ENCODE assay signal across 12 cellular contexts in genomic region chr3:71008350-71008923, GRCh38.
DNase-seq lines count a peak whose midpoint lies in the region; ATAC-seq, FAIRE-seq and TF ChIP-seq lines count a peak whose summit lies in the region.
"Had no signal": no experiment of that assay in that cellular context is flagged by ENCODE, and none has a peak within 500 bp of the region (broad histone marks: within the 10 kb centered on the region; RNA-seq: fewer than 3 reads in every experiment).

No MANE protein-coding gene starts in this region.

- H3K4me2 ChIP-seq in keratinocyte (ENCODE audit: control insufficient read depth, extremely low read depth, insufficient read depth, low read depth, low read length) = no peak overlapping the region

- no peak overlapping the region for H3K4me3 ChIP-seq in keratinocyte (ENCODE audit: control insufficient read depth in 2 of 3, extremely low read depth in 1 of 3, insufficient read depth in 2 of 3, low read depth in 1 of 3, low read length in 3 of 3)
- H3K4me3 ChIP-seq in small intestine (ENCODE audit: low read depth in 1 of 2, low read length in 2 of 2) = no peak overlapping the region

- 46 to 66% (median 64%) methylated on average over 7 of the region's 7 CpGs for WGBS in small intestine, 3 donors

- no peaks in the 10 kb centered on the region for H3K27me3 ChIP-seq in keratinocyte (ENCODE audit: control insufficient read depth, extremely low read depth, insufficient read depth, low read length)
- no peaks in the 10 kb centered on the region for H3K27me3 ChIP-seq in small intestine (ENCODE audit: control insufficient read depth in 2 of 2, insufficient read depth in 2 of 2, low read length in 2 of 2)

- ATAC-seq in activated CD8-positive, alpha-beta T cell treated with anti-CD3 and anti-CD28 coated beads for 36 hours = no peak

- intact Hi-C loops in activated CD8-positive, alpha-beta T cell treated with anti-CD3 and anti-CD28 coated beads for 36 hours (cut with micrococcal nuclease) = loop anchor here (5.0 to 10.0 kb wide), 2 partner anchors 294 to 576 kb away; partner anchors contain the start of gene FOXP1

- dilution Hi-C loops in keratinocyte (cut with MboI; ENCODE audit: extremely low pct_ligation_motif_present, low sequenced_read_pairs) = no loop called here

- no peak overlapping the region for H3K27ac ChIP-seq in keratinocyte (ENCODE audit: control insufficient read depth, insufficient read depth, low read length)
- H3K27ac ChIP-seq in small intestine (ENCODE audit: low read depth in 1 of 2, low read length in 1 of 2) = peak overlapping the region in 1 of 2 donors; percentile 20

- H3K4me3 Mint-ChIP-seq in T-helper 1 cell treated with Interleukin-12 subunit alpha and Interleukin-12 subunit beta and Interleukin-4 antibody, amounts not matched to agents 30 μg/mL and 1 μg/mL, for 36 hours = peak overlapping the region; percentile 5
- H3K4me3 Mint-ChIP-seq in activated CD8-positive, alpha-beta T cell treated with anti-CD3 and anti-CD28 coated beads for 36 hours = no peak overlapping the region
- H3K4me3 Mint-ChIP-seq: H9 had no signal

- peaks cover 14% of the 10 kb centered on the region for H3K36me3 Mint-ChIP-seq in T-helper 1 cell treated with Interleukin-12 subunit alpha and Interleukin-12 subunit beta and Interleukin-4 antibody, amounts not matched to agents 30 μg/mL and 1 μg/mL, for 36 hours (ENCODE audit: low read depth)
- H3K36me3 Mint-ChIP-seq in activated CD8-positive, alpha-beta T cell treated with anti-CD3 and anti-CD28 coated beads for 36 hours (ENCODE audit: low read depth) = peaks cover 54% of the 10 kb centered on the region

- no peak overlapping the region for H3K9ac ChIP-seq in keratinocyte (ENCODE audit: control insufficient read depth, extremely low read depth, insufficient read depth, low read length)

- DNase-seq in T-helper 1 cell (no peak), keratinocyte (ENCODE audit: low read depth, low spot score) (no peak), small intestine (peak; percentile 13), CD1c-positive myeloid dendritic cell (ENCODE audit: extremely low spot score) (no peak), globus pallidus (ENCODE audit: low spot score) (no peak), GOT3 (lab: John Stamatoyannopoulos, UW) (no peak)
- no peak for DNase-seq in activated CD8-positive, alpha-beta T cell treated with anti-CD3 and anti-CD28 coated beads for 36 hours
- DNase-seq: activated gamma-delta T cell; H9; MV-4-11; NK-92 treated with Interleukin-12 subunit alpha and Interleukin-12 subunit beta, amount 100 ng/mL, for 24 hours had no signal

- CTCF ChIA-PET in activated CD8-positive, alpha-beta T cell treated with anti-CD3 and anti-CD28 coated beads for 36 hours (lab: Charles Lee) = interaction anchor here (0.9 to 1.7 kb wide), 4 partner anchors 53 to 451 kb away, joined by 3 to 6 read pairs (median 3); no protein-coding TSS in a partner anchor

- H3K27ac Mint-ChIP-seq in T-helper 1 cell treated with Interleukin-12 subunit alpha and Interleukin-12 subunit beta and Interleukin-4 antibody, amounts not matched to agents 30 μg/mL and 1 μg/mL, for 36 hours = peak overlapping the region; percentile 1
- peak overlapping the region; percentile 93 for H3K27ac Mint-ChIP-seq in activated CD8-positive, alpha-beta T cell treated with anti-CD3 and anti-CD28 coated beads for 36 hours

- H3K4me1 Mint-ChIP-seq in T-helper 1 cell treated with Interleukin-12 subunit alpha and Interleukin-12 subunit beta and Interleukin-4 antibody, amounts not matched to agents 30 μg/mL and 1 μg/mL, for 36 hours (ENCODE audit: low read depth) = peaks cover 31% of the 10 kb centered on the region
- peaks cover 75% of the 10 kb centered on the region for H3K4me1 Mint-ChIP-seq in activated CD8-positive, alpha-beta T cell treated with anti-CD3 and anti-CD28 coated beads for 36 hours (ENCODE audit: low read depth)

- peaks cover 2% of the 10 kb centered on the region for H3K27me3 Mint-ChIP-seq in T-helper 1 cell treated with Interleukin-12 subunit alpha and Interleukin-12 subunit beta and Interleukin-4 antibody, amounts not matched to agents 30 μg/mL and 1 μg/mL, for 36 hours (ENCODE audit: low read depth)
- H3K27me3 Mint-ChIP-seq in activated CD8-positive, alpha-beta T cell treated with anti-CD3 and anti-CD28 coated beads for 36 hours = no peaks in the 10 kb centered on the region

- H3K4me1 ChIP-seq in keratinocyte (ENCODE audit: control insufficient read depth, extremely low read depth, insufficient read depth, low read length) (peaks cover 42% of the 10 kb centered on the region), small intestine (ENCODE audit: control insufficient read depth in 2 of 2, insufficient read depth in 1 of 2, low read depth in 1 of 2, low read length in 1 of 2) (peaks cover 0 to 10% of the 10 kb centered on the region in 2 donors)

- H3K79me2 ChIP-seq in keratinocyte (ENCODE audit: control insufficient read depth, insufficient read depth, low read length) = peaks cover 35% of the 10 kb centered on the region

- no peaks in the 10 kb centered on the region for H3K9me1 ChIP-seq in keratinocyte (ENCODE audit: control insufficient read depth, extremely low read depth, insufficient read depth, low read length)

- no peaks in the 10 kb centered on the region for H3K36me3 ChIP-seq in keratinocyte (ENCODE audit: control insufficient read depth in 2 of 2, extremely low read depth in 1 of 2, insufficient read depth in 2 of 2, low read length in 2 of 2)
- H3K36me3 ChIP-seq in small intestine (ENCODE audit: control insufficient read depth in 2 of 2, insufficient read depth in 2 of 2, low read length in 2 of 2) = peaks cover 0 to 3% of the 10 kb centered on the region in 2 donors

- POLR2A ChIA-PET in activated CD8-positive, alpha-beta T cell treated with anti-CD3 and anti-CD28 coated beads for 36 hours (lab: Charles Lee) = interaction anchor here (1.1 kb wide), 1 partner anchor 11 kb away, joined by 6 read pairs; no protein-coding TSS in a partner anchor

- FAIRE-seq in keratinocyte (lab: Jason Lieb, UNC) = peak; percentile 20
- no peak for FAIRE-seq in small intestine (lab: Jason Lieb, UNC)

- no peaks in the 10 kb centered on the region for H3K9me3 Mint-ChIP-seq in T-helper 1 cell treated with Interleukin-12 subunit alpha and Interleukin-12 subunit beta and Interleukin-4 antibody, amounts not matched to agents 30 μg/mL and 1 μg/mL, for 36 hours
- H3K9me3 Mint-ChIP-seq in activated CD8-positive, alpha-beta T cell treated with anti-CD3 and anti-CD28 coated beads for 36 hours = no peaks in the 10 kb centered on the region

- no peak overlapping the region for H2AFZ ChIP-seq in keratinocyte (ENCODE audit: control insufficient read depth, low read length)

- TF ChIP-seq CTCF in activated CD8-positive, alpha-beta T cell treated with anti-CD3 and anti-CD28 coated beads for 36 hours (IDR thresholded peaks at IDR 0.05) = no peak
- no peak for TF ChIP-seq CTCF in keratinocyte (optimal IDR thresholded peaks at IDR 0.05 in 1 of 3, IDR thresholded peaks at IDR 0.05 in 1 of 3, conservative IDR thresholded peaks at IDR 0.05 in 1 of 3; ENCODE audit: extremely low read depth in 1 of 3, insufficient read depth in 2 of 3, low read length in 3 of 3)

- no peaks in the 10 kb centered on the region for H4K20me1 ChIP-seq in keratinocyte (ENCODE audit: control insufficient read depth, extremely low read depth, insufficient read depth, low read length)

- no peaks in the 10 kb centered on the region for H3K9me3 ChIP-seq in keratinocyte (ENCODE audit: control insufficient read depth, low read depth, low read length)
- no peaks in the 10 kb centered on the region for H3K9me3 ChIP-seq in small intestine (ENCODE audit: control insufficient read depth, low read depth)
